15 cellular contexts compared by ENCODE assay signal in the genomic region with DNA sequence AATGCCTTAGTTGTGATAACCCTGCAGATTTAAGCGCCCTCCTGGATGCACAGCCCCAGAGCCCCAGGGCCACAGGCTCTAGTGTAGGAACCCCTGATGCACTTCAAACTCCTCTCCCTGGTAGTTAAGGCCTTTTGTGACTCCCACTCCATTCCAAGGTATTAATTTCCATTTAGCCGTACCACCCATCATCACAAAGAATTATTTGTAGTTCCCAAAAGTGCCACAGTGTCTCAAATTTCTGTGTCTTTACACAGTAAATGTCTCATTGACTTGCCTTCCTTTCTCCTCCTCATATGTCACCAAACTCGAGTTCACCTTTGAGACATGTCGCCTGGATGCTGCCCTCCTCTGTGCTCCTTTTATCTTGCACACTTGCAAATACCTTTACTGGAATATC. TPM values are rescaled to one million over a fixed set of nuclear protein-coding genes. Genes with fewer than 3 reads are reported as not detected.
DNase-seq lines count a peak whose midpoint lies in the region; ATAC-seq and TF ChIP-seq lines count a peak whose summit lies in the region.
"Had no signal": no experiment of that assay in that cellular context is flagged by ENCODE, and none has a peak within 500 bp of the region (broad histone marks: within the 10 kb centered on the region; RNA-seq: fewer than 3 reads in every experiment).

No MANE protein-coding gene starts in this region.

- H3K4me3 Mint-ChIP-seq in activated naive CD4-positive, alpha-beta T cell treated with anti-CD3 and anti-CD28 coated beads, Interleukin-2, amount 50 U/mL, for 24 hours: no peak overlapping the region
- H3K4me3 Mint-ChIP-seq in naive thymus-derived CD4-positive, alpha-beta T cell: no peak overlapping the region
- H3K4me3 Mint-ChIP-seq: B cell had no signal

- POLR2A ChIA-PET in naive thymus-derived CD4-positive, alpha-beta T cell (lab: Charles Lee): interaction anchor here (0.9 kb wide), 1 partner anchor 26 kb away, joined by 3 read pairs; a partner anchor contains a TSS

- H4K20me1 ChIP-seq in OCI-LY3 (ENCODE audit: insufficient read depth, low read length): no peaks in the 10 kb centered on the region

- intact Hi-C loops in naive thymus-derived CD4-positive, alpha-beta T cell (cut with micrococcal nuclease): no loop called here
- intact Hi-C loops in thyroid gland (cut with DNase I): no loop called here

- H3K27ac ChIP-seq in OCI-LY3 (ENCODE audit: low read length) (peak overlapping the region; percentile 98), thyroid gland (peak overlapping the region; percentile 57 to 93 (median 74))
- H3K27ac ChIP-seq in naive thymus-derived CD4-positive, alpha-beta T cell (ENCODE audit: low read depth, low read length): no peak overlapping the region

- peak overlapping the region; percentile 69; the same call in 1 of the 2 replicates for H3K9ac ChIP-seq in OCI-LY3 (ENCODE audit: low read length)

- peaks cover 14% of the 10 kb centered on the region for H3K36me3 Mint-ChIP-seq in activated naive CD4-positive, alpha-beta T cell treated with anti-CD3 and anti-CD28 coated beads, Interleukin-2, amount 50 U/mL, for 24 hours
- H3K36me3 Mint-ChIP-seq in naive thymus-derived CD4-positive, alpha-beta T cell: peaks cover 5 to 30% (median 22%) of the 10 kb centered on the region in 5 donors

- no peaks in the 10 kb centered on the region for H3K9me3 ChIP-seq in OCI-LY3 (ENCODE audit: insufficient read depth, low read length)
- no peaks in the 10 kb centered on the region for H3K9me3 ChIP-seq in naive thymus-derived CD4-positive, alpha-beta T cell (ENCODE audit: control insufficient read depth in 2 of 3, low read length in 3 of 3)
- no peaks in the 10 kb centered on the region for H3K9me3 ChIP-seq in thyroid gland

- no peaks in the 10 kb centered on the region for H3K79me2 ChIP-seq in OCI-LY3 (ENCODE audit: low read length)

- no peak overlapping the region for H2AFZ ChIP-seq in OCI-LY3 (ENCODE audit: low read depth, low read length)

- CTCF ChIA-PET in naive thymus-derived CD4-positive, alpha-beta T cell (lab: Charles Lee): interaction anchor here (0.6 kb wide), 1 partner anchor 759 kb away, joined by 4 read pairs; no protein-coding TSS in a partner anchor

- peaks cover 39% of the 10 kb centered on the region for H3K4me1 Mint-ChIP-seq in activated naive CD4-positive, alpha-beta T cell treated with anti-CD3 and anti-CD28 coated beads, Interleukin-2, amount 50 U/mL, for 24 hours
- H3K4me1 Mint-ChIP-seq in naive thymus-derived CD4-positive, alpha-beta T cell: peaks cover 8 to 42% (median 37%) of the 10 kb centered on the region in 7 donors

- H3K27ac Mint-ChIP-seq in activated naive CD4-positive, alpha-beta T cell treated with anti-CD3 and anti-CD28 coated beads, Interleukin-2, amount 50 U/mL, for 24 hours: peak overlapping the region; percentile 8
- peak overlapping the region in 7 of 9 donors; percentile 43 to 99 (median 68) for H3K27ac Mint-ChIP-seq in naive thymus-derived CD4-positive, alpha-beta T cell
- H3K27ac Mint-ChIP-seq: B cell had no signal

- H3K27me3 ChIP-seq in OCI-LY3 (ENCODE audit: low read depth, low read length) (no peaks in the 10 kb centered on the region), thyroid gland (no peaks in the 10 kb centered on the region)
- H3K27me3 ChIP-seq in naive thymus-derived CD4-positive, alpha-beta T cell (ENCODE audit: control insufficient read depth in 2 of 2, insufficient read depth in 2 of 2, low read length in 2 of 2): no peaks in the 10 kb centered on the region

- peak overlapping the region; percentile 92 for H3K4me2 ChIP-seq in OCI-LY3 (ENCODE audit: low read length)

- 91 to 93% methylated on average over 4 of the region's 4 CpGs for WGBS in thyroid gland, 2 donors

- TF ChIP-seq POLR2A in thyroid gland (IDR thresholded peaks at IDR 0.05): no peak

- H3K4me3 ChIP-seq in OCI-LY3 (ENCODE audit: low read length) (no peak overlapping the region), thyroid gland (replicated peaks in 1 of 3) (no peak overlapping the region)
- no peak overlapping the region for H3K4me3 ChIP-seq in naive thymus-derived CD4-positive, alpha-beta T cell (ENCODE audit: low read length)

- no peak for DNase-seq in activated naive CD4-positive, alpha-beta T cell treated with anti-CD3 and anti-CD28 coated beads, Interleukin-2, amount 50 U/mL, for 16 hours
- no peak for DNase-seq in naive thymus-derived CD4-positive, alpha-beta T cell
- no peak for DNase-seq in thyroid gland
- no peak for DNase-seq in iPS-NIHi11 (ENCODE audit: low spot score)
- DNase-seq: CD8-positive, alpha-beta memory T cell; HCEC 1CT; IMR-90; Kasumi-1; NCI-H1930; NCI-H510A; SHP77 treated with DMSO at 0.1 percent for 48 hours had no signal

- peaks cover 39% of the 10 kb centered on the region for H3K4me1 ChIP-seq in OCI-LY3 (ENCODE audit: low read length)
- H3K4me1 ChIP-seq in naive thymus-derived CD4-positive, alpha-beta T cell (ENCODE audit: control insufficient read depth in 2 of 2, insufficient read depth in 2 of 2, low read length in 2 of 2): peaks cover 16 to 22% of the 10 kb centered on the region in 2 donors
- H3K4me1 ChIP-seq in thyroid gland: peaks cover 25 to 32% of the 10 kb centered on the region in 2 donors

- no peak for ATAC-seq in naive thymus-derived CD4-positive, alpha-beta T cell
- ATAC-seq in GM18520 (IDR thresholded peaks at IDR 0.05; ENCODE audit: unreplicated experiment): no peak

- no peaks in the 10 kb centered on the region for H3K9me3 Mint-ChIP-seq in activated naive CD4-positive, alpha-beta T cell treated with anti-CD3 and anti-CD28 coated beads, Interleukin-2, amount 50 U/mL, for 24 hours
- no peaks in the 10 kb centered on the region for H3K9me3 Mint-ChIP-seq in naive thymus-derived CD4-positive, alpha-beta T cell
- H3K9me3 Mint-ChIP-seq: CD8-positive, alpha-beta memory T cell had no signal

- no peak for TF ChIP-seq CTCF in OCI-LY3 (IDR thresholded peaks at IDR 0.05; ENCODE audit: low read depth, low read length)
- TF ChIP-seq CTCF in thyroid gland (IDR thresholded peaks at IDR 0.05): no peak

- peaks cover 9% of the 10 kb centered on the region for H3K36me3 ChIP-seq in OCI-LY3 (replicated peaks; ENCODE audit: low read depth, low read length)
- H3K36me3 ChIP-seq in naive thymus-derived CD4-positive, alpha-beta T cell (ENCODE audit: control insufficient read depth in 2 of 3, insufficient read depth in 3 of 3, low read length in 3 of 3): no peaks in the 10 kb centered on the region
- no peaks in the 10 kb centered on the region for H3K36me3 ChIP-seq in thyroid gland

- H3K27me3 Mint-ChIP-seq in activated naive CD4-positive, alpha-beta T cell treated with anti-CD3 and anti-CD28 coated beads, Interleukin-2, amount 50 U/mL, for 24 hours: no peaks in the 10 kb centered on the region
- no peaks in the 10 kb centered on the region for H3K27me3 Mint-ChIP-seq in naive thymus-derived CD4-positive, alpha-beta T cell
- H3K27me3 Mint-ChIP-seq: B cell; CD8-positive, alpha-beta memory T cell had no signal

RNA-seq across cellular contexts. Expression of a gene that starts 25.9 kb away (rescaled TPM):
- 10 to 100 TPM; 15.7 to 29.9 (median 20.6) TPM for total RNA-seq in naive thymus-derived CD4-positive, alpha-beta T cell
- polyA plus RNA-seq in naive thymus-derived CD4-positive, alpha-beta T cell: 10 to 100 TPM; 31.9 to 34.4 TPM
- total RNA-seq in thyroid gland: 10 to 100 TPM; 14.6 to 25.6 (median 22.8) TPM

RNA-seq across cellular contexts. Expression of a gene that starts 26.1 kb away (rescaled TPM):
- total RNA-seq in naive thymus-derived CD4-positive, alpha-beta T cell: 1 to 10 TPM; 2.0 to 5.1 (median 2.6) TPM
- polyA plus RNA-seq in naive thymus-derived CD4-positive, alpha-beta T cell: 1 to 10 TPM; 3.7 to 4.3 TPM
- 1 to 10 TPM; 1.9 to 3.1 (median 2.4) TPM for total RNA-seq in thyroid gland

RNA-seq across cellular contexts. Expression of a gene that starts 42.3 kb away (rescaled TPM):
- total RNA-seq in naive thymus-derived CD4-positive, alpha-beta T cell: 1 to 10 TPM; 4.8 to 8.5 (median 6.4) TPM
- 1 to 10 TPM in 1 of 2 donors, under 1 TPM in 1; 0.39 to 3.3 TPM for polyA plus RNA-seq in naive thymus-derived CD4-positive, alpha-beta T cell
- total RNA-seq in thyroid gland: 1 to 10 TPM; 4.4 to 5.4 (median 5.2) TPM

RNA-seq across cellular contexts. Expression of a gene that starts 53.5 kb away (rescaled TPM):
- 100 to 1,000 TPM; 168 to 347 (median 228) TPM for total RNA-seq in naive thymus-derived CD4-positive, alpha-beta T cell
- 100 to 1,000 TPM; 297 to 316 TPM for polyA plus RNA-seq in naive thymus-derived CD4-positive, alpha-beta T cell
- 100 to 1,000 TPM; 185 to 240 (median 216) TPM for total RNA-seq in thyroid gland
